ENCODE assay signal across 2 cellular contexts in the genomic region with DNA sequence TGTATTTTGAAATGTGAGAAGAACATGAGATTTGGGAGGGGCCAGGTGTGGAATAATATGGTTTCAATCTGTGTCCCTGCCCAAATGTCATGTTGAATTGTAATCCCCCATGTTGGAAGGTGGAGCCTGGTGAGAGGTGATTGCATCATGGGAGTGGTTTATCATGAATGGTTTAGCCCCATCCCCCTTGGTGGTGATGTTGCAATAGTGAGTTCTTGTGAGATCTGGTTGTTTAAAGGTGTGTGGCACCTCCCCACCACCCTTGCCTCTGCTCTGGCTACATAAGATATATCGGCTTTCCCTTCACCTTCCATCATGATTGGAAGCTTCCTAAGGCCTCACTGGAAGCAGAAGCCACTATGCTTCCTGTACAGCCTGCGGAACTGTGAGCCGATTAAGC.
TF ChIP-seq lines count a peak whose summit lies in the region.

No MANE protein-coding gene starts in this region.

TF ChIP-seq in HepG2, 621 proteins besides CTCF, POLR2A, EP300 and RAD21:
- no peak for TF ChIP-seq ZNF501 (CRISPR knock-in tag; IDR thresholded peaks at IDR 0.05)
- peak; percentile 63 for TF ChIP-seq CEBPB (IDR thresholded peaks at IDR 0.05; ENCODE audit: borderline replicate concordance, low read depth, low read length)
- TF ChIP-seq ZNF235 (CRISPR knock-in tag; IDR thresholded peaks at IDR 0.05; ENCODE audit: borderline replicate concordance): no peak
- TF ChIP-seq ELF3 (CRISPR knock-in tag; IDR thresholded peaks at IDR 0.05): no peak
TF ChIP-seq in HepG2: peak in this region for 1.

TF ChIP-seq in H1, 55 proteins besides CTCF, POLR2A, EP300 and RAD21:
- TF ChIP-seq BCL11A (IDR thresholded peaks at IDR 0.05; ENCODE audit: low read depth in 2 of 2, low read length in 2 of 2) (no peak), YY1 (IDR thresholded peaks at IDR 0.05; ENCODE audit: low read depth, low read length) (no peak), CEBPB (IDR thresholded peaks at IDR 0.05; ENCODE audit: low read depth, low read length) (peak; percentile 85), CHD2 (IDR thresholded peaks at IDR 0.05; ENCODE audit: low read length) (no peak)
